ENCODE assay signal across 14 cellular contexts in genomic region chr3:125118600-125118999, GRCh38.
"Had no signal": no experiment of that assay in that cellular context is flagged by ENCODE, and none has a peak within 500 bp of the region (broad histone marks: within the 10 kb centered on the region; RNA-seq: fewer than 3 reads in every experiment).

No MANE protein-coding gene starts in this region.

- H3K9me3 Mint-ChIP-seq: neural crest cell had no signal

- H3K4me3 Mint-ChIP-seq: activated B cell treated with CpG ODN at 0.5 μM for 24 hours; activated CD4-positive, alpha-beta T cell treated with anti-CD3 and anti-CD28 coated beads, Interleukin-2, amount 10 ng/mL, durations not matched to agents 24 days and 14 days; neural crest cell had no signal

- H3K9me3 ChIP-seq: colonic mucosa, tibial nerve, vagina had no signal

- H3K27ac Mint-ChIP-seq: activated B cell treated with CpG ODN at 0.5 μM for 24 hours; activated CD4-positive, alpha-beta T cell treated with anti-CD3 and anti-CD28 coated beads, Interleukin-2, amount 10 ng/mL, durations not matched to agents 24 days and 14 days had no signal

- H3K4me3 ChIP-seq: colonic mucosa, tibial nerve, vagina had no signal

- H3K27ac ChIP-seq: colonic mucosa, vagina had no signal

- H3K4me1 ChIP-seq: colonic mucosa had no signal

- H3K36me3 ChIP-seq: colonic mucosa, tibial nerve, vagina had no signal

- DNase-seq: activated B cell treated with CpG ODN at 0.5 μM for 24 hours; activated CD4-positive, alpha-beta T cell treated with anti-CD3 and anti-CD28 coated beads, Interleukin-2, amount 10 ng/mL, durations not matched to agents 24 days and 14 days; activated naive CD4-positive, alpha-beta T cell treated with anti-CD3 and anti-CD28 coated beads, Interleukin-2, amount 50 U/mL, for 16 hours; amniotic stem cell; caudate nucleus; colonic mucosa; foreskin fibroblast; glutamatergic neuron; hypothalamus; stimulated activated CD4-positive, alpha-beta T cell treated with anti-CD3 and anti-CD28 coated beads, Interleukin-1b, Interleukin-23, amount 100 ng/mL, for 48 hours had no signal

- FAIRE-seq: TTC549 had no signal

- H3K27me3 Mint-ChIP-seq: activated B cell treated with CpG ODN at 0.5 μM for 24 hours had no signal

- H3K27me3 ChIP-seq: colonic mucosa, tibial nerve, vagina had no signal
